ENCODE assay signal across 11 cellular contexts in the genomic region with DNA sequence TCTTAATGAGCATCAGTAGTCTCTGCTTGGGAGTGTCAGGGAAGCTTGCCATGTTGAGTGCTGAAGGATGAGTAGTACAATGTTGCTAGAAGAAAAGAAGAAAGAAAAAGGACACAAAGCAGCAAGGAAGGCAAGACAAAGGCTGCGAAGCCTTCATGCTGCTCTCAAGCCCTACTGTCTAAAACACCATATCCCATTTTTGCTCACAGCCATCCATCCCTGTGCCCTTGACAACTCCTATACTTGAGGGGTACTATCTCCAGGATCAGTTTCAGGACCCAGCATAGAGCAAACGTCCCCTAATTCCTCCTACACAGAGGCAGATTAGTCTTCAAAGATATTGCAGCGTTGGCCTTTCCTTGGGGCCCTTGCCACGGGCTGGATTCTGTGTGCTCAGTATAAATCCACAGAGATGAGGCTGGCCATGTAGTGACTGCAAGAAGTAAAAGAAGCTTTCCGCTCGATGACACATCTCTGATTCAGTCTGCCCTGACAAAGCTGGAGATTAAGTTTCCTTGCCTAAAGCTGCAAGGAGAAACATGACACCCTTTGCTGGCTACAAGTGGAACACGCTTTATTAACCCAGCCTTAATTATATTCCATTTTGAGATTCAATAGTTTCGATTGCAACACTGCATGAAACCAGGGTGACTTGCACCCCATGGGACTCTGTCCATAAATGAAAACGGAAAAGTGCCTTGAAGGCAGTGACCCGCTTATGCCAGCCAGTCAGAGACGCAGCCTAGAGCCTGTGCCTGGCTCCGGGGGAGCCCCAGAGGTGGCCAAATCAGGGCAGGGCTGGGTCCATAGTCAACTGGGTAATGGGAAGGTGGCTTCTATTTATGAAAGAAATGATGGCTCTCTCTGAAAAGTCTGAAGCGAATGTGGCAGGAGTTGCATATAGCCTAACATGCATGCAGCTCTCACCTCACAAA.
DNase-seq lines count a peak whose midpoint lies in the region; ATAC-seq and TF ChIP-seq lines count a peak whose summit lies in the region.
"Had no signal": no experiment of that assay in that cellular context is flagged by ENCODE, and none has a peak within 500 bp of the region (broad histone marks: within the 10 kb centered on the region; RNA-seq: fewer than 3 reads in every experiment).

No MANE protein-coding gene starts in this region.

- H3K27ac Mint-ChIP-seq in progenitor cell of endocrine pancreas: no peak overlapping the region

- H3K9me3 Mint-ChIP-seq in progenitor cell of endocrine pancreas (ENCODE audit: low read depth): no peaks in the 10 kb centered on the region

- peaks cover 2% of the 10 kb centered on the region for H3K4me1 Mint-ChIP-seq in progenitor cell of endocrine pancreas (ENCODE audit: low read depth)

- H3K4me3 Mint-ChIP-seq in progenitor cell of endocrine pancreas (ENCODE audit: low read depth): no peak overlapping the region

- H3K36me3 Mint-ChIP-seq in progenitor cell of endocrine pancreas (ENCODE audit: insufficient read depth): no peaks in the 10 kb centered on the region

- TF ChIP-seq CTCF in epithelial cell of proximal tubule (conservative IDR thresholded peaks at IDR 0.05; ENCODE audit: low read depth, low read length): no peak
- TF ChIP-seq CTCF in progenitor cell of endocrine pancreas (IDR thresholded peaks at IDR 0.05; ENCODE audit: unreplicated experiment): no peak

- ATAC-seq in GM21447 (IDR thresholded peaks at IDR 0.05; ENCODE audit: unreplicated experiment) (no peak), GM18502 (IDR thresholded peaks at IDR 0.05; ENCODE audit: poor library complexity, unreplicated experiment) (no peak)

- DNase-seq in ELR (ENCODE audit: low read depth): peak; percentile 94
- DNase-seq in NCI-H460 (ENCODE audit: extremely low read depth, low read depth): peak; percentile 23
- peak; percentile 97 for DNase-seq in epithelial cell of proximal tubule (ENCODE audit: low read depth)
- peak; percentile 54 for DNase-seq in retina
- DNase-seq in progenitor cell of endocrine pancreas (ENCODE audit: low spot score, unreplicated experiment): no peak
- DNase-seq in NCI-H128 (lab: John Stamatoyannopoulos, UW; ENCODE audit: unreplicated experiment): no peak
- DNase-seq: anterior cingulate cortex, NCI-H526 had no signal

- no peak overlapping the region for H3K4me3 ChIP-seq in epithelial cell of proximal tubule (ENCODE audit: low read depth, low read length)
- H3K4me3 ChIP-seq: thoracic aorta had no signal

- H3K27me3 Mint-ChIP-seq in progenitor cell of endocrine pancreas: peaks cover 72% of the 10 kb centered on the region

Comparison
In these comparisons a context has a peak if more than half of its experiments do, and no peak if none do; other contexts are left out.
1. DNase-seq: peak in ELR (single experiment), NCI-H460 (single experiment), epithelial cell of proximal tubule (single experiment) and retina (single experiment); none in progenitor cell of endocrine pancreas (single experiment) and NCI-H128 (single experiment).